Comparison of ENCODE assay signal across 22 cellular contexts in genomic region chr6:123418101-123418500, GRCh38.
"Had no signal": no experiment of that assay in that cellular context is flagged by ENCODE, and none has a peak within 500 bp of the region (broad histone marks: within the 10 kb centered on the region; RNA-seq: fewer than 3 reads in every experiment).

No MANE protein-coding gene starts in this region.

- DNase-seq: activated CD4-positive, alpha-beta T cell treated with anti-CD3 and anti-CD28 coated beads, Interleukin-2, amount 10 ng/mL, durations not matched to agents 7 days and 5 days; activated CD8-positive, alpha-beta memory T cell treated with anti-CD3 and anti-CD28 coated beads, Interleukin-2, amount 50 U/mL, for 4 hours; activated effector memory CD4-positive, alpha-beta T cell treated with Interleukin-2 at 50 U/mL for 16 hours; activated naive CD4-positive, alpha-beta T cell treated with anti-CD3 and anti-CD28 coated beads, Interleukin-2, amount 10 ng/mL, durations not matched to agents 7 days and 5 days; activated naive CD8-positive, alpha-beta T cell treated with anti-CD3 and anti-CD28 coated beads, Interleukin-2, amount 50 U/mL, for 24 hours; activated T-cell treated with anti-CD3 and anti-CD28 coated beads, Interleukin-2, amount 50 U/mL, for 48 hours; anterior cingulate cortex; brain microvascular endothelial cell; erythroblast; heart right ventricle; immature natural killer cell; kidney glomerular epithelial cell; mesendoderm; natural killer cell; pancreas; sigmoid colon; spleen; stimulated activated naive B cell treated with anti-CD40 and anti-IgM and Interleukin-4, amounts not matched to agents 10 μg/mL and 1 μg/mL and 100 μg/mL, for 72 hours had no signal

- H3K4me1 ChIP-seq: gastroesophageal sphincter, pancreas, sigmoid colon, spleen had no signal

- H3K36me3 ChIP-seq: brain microvascular endothelial cell, gastroesophageal sphincter, heart right ventricle, neutrophil, pancreas, sigmoid colon, spleen, thoracic aorta had no signal

- H3K4me3 ChIP-seq: coronary artery, gastroesophageal sphincter, heart right ventricle, pancreas, sigmoid colon, spleen, thoracic aorta had no signal

- ATAC-seq: activated naive CD8-positive, alpha-beta T cell treated with anti-CD3 and anti-CD28 coated beads, Interleukin-2, amount 50 U/mL, for 24 hours; gastroesophageal sphincter; natural killer cell; pancreas; stimulated activated naive B cell treated with anti-CD40 and anti-IgM and Interleukin-4, amounts not matched to agents 10 μg/mL and 1 μg/mL and 100 μg/mL, for 72 hours had no signal

- H3K9me3 ChIP-seq: gastroesophageal sphincter, heart right ventricle, neutrophil, pancreas, sigmoid colon, spleen, thoracic aorta had no signal

- H3K27me3 ChIP-seq: brain microvascular endothelial cell, gastroesophageal sphincter, heart right ventricle, neutrophil, pancreas, sigmoid colon, spleen had no signal

- H3K27ac ChIP-seq: brain microvascular endothelial cell, coronary artery, gastroesophageal sphincter, neutrophil, pancreas, sigmoid colon, spleen, thoracic aorta had no signal
